8 cellular contexts compared by ENCODE assay signal in genomic region chr11:74493816-74494630, GRCh38. TPM values are rescaled to one million over a fixed set of nuclear protein-coding genes. Genes with fewer than 3 reads are reported as not detected.
A peak's percentile ranks its signal among the peaks of the same experiment; 100 is the strongest.
DNase-seq lines count a peak whose midpoint lies in the region; ATAC-seq and TF ChIP-seq lines count a peak whose summit lies in the region.

No MANE protein-coding gene starts in this region.

- peak overlapping the region; percentile 20 to 84 (median 64) for H3K27ac Mint-ChIP-seq in CD14-positive monocyte
- H3K27ac Mint-ChIP-seq in activated T-helper 1 cell treated with anti-CD3 and anti-CD28 coated beads, Interleukin-12 subunit alpha, Interleukin-12 subunit beta, Interleukin-2, Interleukin-4 antibody, amounts not matched to agents 30 ng/mL and 10 ng/mL and 1 ng/mL, durations not matched to agents 14 hours and 24 hours and 36 hours, result peak overlapping the region; percentile 83
- H3K27ac Mint-ChIP-seq in stimulated activated naive CD8-positive, alpha-beta T cell treated with anti-CD3 and anti-CD28 coated beads, Interleukin-15, amount 100 ng/mL, for 72 hours, result peak overlapping the region; percentile 76 to 91

- H3K4me3 ChIP-seq in iPS-18c (ENCODE audit: insufficient read depth, low read depth, low read length), result peak overlapping the region; percentile 93

- intact Hi-C loops in CD14-positive monocyte (cut with micrococcal nuclease), result loop anchor here (5.0 kb wide), 2 partner anchors 37 to 42 kb away; no protein-coding TSS in a partner anchor
- intact Hi-C loops in activated T-helper 1 cell treated with anti-CD3 and anti-CD28 coated beads, Interleukin-12 subunit alpha, Interleukin-12 subunit beta, Interleukin-2, Interleukin-4 antibody, amounts not matched to agents 30 ng/mL and 10 ng/mL and 1 ng/mL, durations not matched to agents 14 hours and 24 hours and 36 hours (cut with micrococcal nuclease), result loop anchor here (1.0 to 5.0 kb wide), 10 partner anchors 41 to 897 kb away; partner anchors contain the start of genes C2CD3, FAM168A, PGM2L1 and POLD3

- H3K4me3 Mint-ChIP-seq in CD14-positive monocyte, result peak overlapping the region; percentile 71 to 76
- peak overlapping the region; percentile 86 for H3K4me3 Mint-ChIP-seq in activated T-helper 1 cell treated with anti-CD3 and anti-CD28 coated beads, Interleukin-12 subunit alpha, Interleukin-12 subunit beta, Interleukin-2, Interleukin-4 antibody, amounts not matched to agents 30 ng/mL and 10 ng/mL and 1 ng/mL, durations not matched to agents 14 hours and 24 hours and 36 hours
- H3K4me3 Mint-ChIP-seq in stimulated activated naive CD8-positive, alpha-beta T cell treated with anti-CD3 and anti-CD28 coated beads, Interleukin-15, amount 100 ng/mL, for 72 hours, result peak overlapping the region; percentile 75 to 92

- no peaks in the 10 kb centered on the region for H3K9me3 ChIP-seq in iPS-18c (ENCODE audit: control insufficient read depth, insufficient read depth, low read length)

- peaks cover 20% of the 10 kb centered on the region for H3K4me1 Mint-ChIP-seq in CD14-positive monocyte
- peaks cover 21% of the 10 kb centered on the region for H3K4me1 Mint-ChIP-seq in activated T-helper 1 cell treated with anti-CD3 and anti-CD28 coated beads, Interleukin-12 subunit alpha, Interleukin-12 subunit beta, Interleukin-2, Interleukin-4 antibody, amounts not matched to agents 30 ng/mL and 10 ng/mL and 1 ng/mL, durations not matched to agents 14 hours and 24 hours and 36 hours (ENCODE audit: low read depth)
- peaks cover 27% of the 10 kb centered on the region for H3K4me1 Mint-ChIP-seq in stimulated activated naive CD8-positive, alpha-beta T cell treated with anti-CD3 and anti-CD28 coated beads, Interleukin-15, amount 100 ng/mL, for 72 hours

- DNase-seq in CD14-positive monocyte (ENCODE audit: low spot score) (no peak), HK-2 (ENCODE audit: unreplicated experiment) (peak; percentile 10), activated gamma-delta T cell (lab: John Stamatoyannopoulos, UW) (no peak), OCI-M1 (lab: John Stamatoyannopoulos, UW) (no peak)
- DNase-seq in activated T-helper 1 cell treated with anti-CD3 and anti-CD28 coated beads, Interleukin-12 subunit alpha, Interleukin-12 subunit beta, Interleukin-2, Interleukin-4 antibody, amounts not matched to agents 30 ng/mL and 10 ng/mL and 1 ng/mL, durations not matched to agents 14 hours and 24 hours and 36 hours (ENCODE audit: low spot score), result no peak
- no peak for DNase-seq in stimulated activated naive CD8-positive, alpha-beta T cell treated with anti-CD3 and anti-CD28 coated beads, Interleukin-15, amount 100 ng/mL, for 72 hours

- ATAC-seq in stimulated activated naive CD8-positive, alpha-beta T cell treated with anti-CD3 and anti-CD28 coated beads, Interleukin-15, amount 100 ng/mL, for 72 hours, result no peak
- no peak for ATAC-seq in GM21381 (IDR thresholded peaks at IDR 0.05; ENCODE audit: unreplicated experiment)

- no peaks in the 10 kb centered on the region for H3K36me3 Mint-ChIP-seq in CD14-positive monocyte
- no peaks in the 10 kb centered on the region for H3K36me3 Mint-ChIP-seq in activated T-helper 1 cell treated with anti-CD3 and anti-CD28 coated beads, Interleukin-12 subunit alpha, Interleukin-12 subunit beta, Interleukin-2, Interleukin-4 antibody, amounts not matched to agents 30 ng/mL and 10 ng/mL and 1 ng/mL, durations not matched to agents 14 hours and 24 hours and 36 hours (ENCODE audit: low read depth)

- peaks cover 0 to 3% (median 0%) of the 10 kb centered on the region in 7 donors for H3K9me3 Mint-ChIP-seq in CD14-positive monocyte
- no peaks in the 10 kb centered on the region for H3K9me3 Mint-ChIP-seq in activated T-helper 1 cell treated with anti-CD3 and anti-CD28 coated beads, Interleukin-12 subunit alpha, Interleukin-12 subunit beta, Interleukin-2, Interleukin-4 antibody, amounts not matched to agents 30 ng/mL and 10 ng/mL and 1 ng/mL, durations not matched to agents 14 hours and 24 hours and 36 hours
- no peaks in the 10 kb centered on the region for H3K9me3 Mint-ChIP-seq in stimulated activated naive CD8-positive, alpha-beta T cell treated with anti-CD3 and anti-CD28 coated beads, Interleukin-15, amount 100 ng/mL, for 72 hours

- TF ChIP-seq CTCF in CD14-positive monocyte (IDR thresholded peaks at IDR 0.05), result no peak

- H3K27me3 Mint-ChIP-seq in CD14-positive monocyte (ENCODE audit: low read depth in 3 of 3), result no peaks in the 10 kb centered on the region
- peaks cover 8% of the 10 kb centered on the region for H3K27me3 Mint-ChIP-seq in activated T-helper 1 cell treated with anti-CD3 and anti-CD28 coated beads, Interleukin-12 subunit alpha, Interleukin-12 subunit beta, Interleukin-2, Interleukin-4 antibody, amounts not matched to agents 30 ng/mL and 10 ng/mL and 1 ng/mL, durations not matched to agents 14 hours and 24 hours and 36 hours (ENCODE audit: insufficient read depth)
- no peaks in the 10 kb centered on the region for H3K27me3 Mint-ChIP-seq in stimulated activated naive CD8-positive, alpha-beta T cell treated with anti-CD3 and anti-CD28 coated beads, Interleukin-15, amount 100 ng/mL, for 72 hours

RNA-seq across cellular contexts. Expression of gene LIPT2, which starts 0.5 kb away (rescaled TPM):
- polyA plus RNA-seq in CD14-positive monocyte, result 1 to 10 TPM; 4.4 to 5.1 TPM
- 2.7 and 3.4 TPM in 2 replicates for total RNA-seq in activated T-helper 1 cell treated with anti-CD3 and anti-CD28 coated beads, Interleukin-12 subunit alpha, Interleukin-12 subunit beta, Interleukin-2, Interleukin-4 antibody, amounts not matched to agents 30 ng/mL and 10 ng/mL and 1 ng/mL, durations not matched to agents 14 hours and 24 hours and 36 hours

RNA-seq across cellular contexts. Expression of gene KCNE3, which starts 26.7 kb away (rescaled TPM):
- 10 to 100 TPM; 29.9 to 41.0 TPM for polyA plus RNA-seq in CD14-positive monocyte
- total RNA-seq in activated T-helper 1 cell treated with anti-CD3 and anti-CD28 coated beads, Interleukin-12 subunit alpha, Interleukin-12 subunit beta, Interleukin-2, Interleukin-4 antibody, amounts not matched to agents 30 ng/mL and 10 ng/mL and 1 ng/mL, durations not matched to agents 14 hours and 24 hours and 36 hours, result not detected in 2 replicates
